20 cellular contexts compared by ENCODE assay signal in genomic region chr12:87827638-87828264, GRCh38.
DNase-seq lines count a peak whose midpoint lies in the region; FAIRE-seq and TF ChIP-seq lines count a peak whose summit lies in the region.
"Had no signal": no experiment of that assay in that cellular context is flagged by ENCODE, and none has a peak within 500 bp of the region (broad histone marks: within the 10 kb centered on the region; RNA-seq: fewer than 3 reads in every experiment).

No MANE protein-coding gene starts in this region.

- TF ChIP-seq CTCF in bronchial epithelial cell (IDR thresholded peaks at IDR 0.05; ENCODE audit: insufficient read depth, low read length, severe bottlenecking) (no peak), H9 (conservative IDR thresholded peaks at IDR 0.05) (no peak), GM10266 (IDR thresholded peaks at IDR 0.05; ENCODE audit: control insufficient read depth, insufficient read depth, low read depth, missing control alignments) (no peak)

- H2AK5ac ChIP-seq in H9 (ENCODE audit: insufficient read length, low read length), result no peak overlapping the region

- H3K27me3 ChIP-seq in bronchial epithelial cell (ENCODE audit: control insufficient read depth, insufficient read depth, low read length), result no peaks in the 10 kb centered on the region
- no peaks in the 10 kb centered on the region for H3K27me3 ChIP-seq in H9 (ENCODE audit: insufficient read depth, low read length)

- no peak overlapping the region for H2BK5ac ChIP-seq in H9 (ENCODE audit: insufficient read length, low read length)

- no peak overlapping the region; a peak in 1 of 7 replicates for H3K27ac Mint-ChIP-seq in H9
- H3K27ac Mint-ChIP-seq: activated naive CD4-positive, alpha-beta T cell treated with anti-CD3 and anti-CD28 coated beads, Interleukin-2, amount 50 U/mL, for 24 hours; stimulated activated memory B cell treated with anti-CD40 and anti-IgM and Interleukin-4, amounts not matched to agents 10 μg/mL and 1 μg/mL and 100 μg/mL, for 72 hours had no signal

- no peaks in the 10 kb centered on the region for H3K4me1 Mint-ChIP-seq in H9
- H3K4me1 Mint-ChIP-seq: activated naive CD4-positive, alpha-beta T cell treated with anti-CD3 and anti-CD28 coated beads, Interleukin-2, amount 50 U/mL, for 24 hours; stimulated activated memory B cell treated with anti-CD40 and anti-IgM and Interleukin-4, amounts not matched to agents 10 μg/mL and 1 μg/mL and 100 μg/mL, for 72 hours had no signal

- H3K9me3 ChIP-seq in H9 (ENCODE audit: control insufficient read depth, low read depth, low read length), result no peaks in the 10 kb centered on the region

- no peaks in the 10 kb centered on the region for H3K9me3 Mint-ChIP-seq in H9
- H3K9me3 Mint-ChIP-seq: activated naive CD4-positive, alpha-beta T cell treated with anti-CD3 and anti-CD28 coated beads, Interleukin-2, amount 50 U/mL, for 24 hours; stimulated activated memory B cell treated with anti-CD40 and anti-IgM and Interleukin-4, amounts not matched to agents 10 μg/mL and 1 μg/mL and 100 μg/mL, for 72 hours had no signal

- no peak overlapping the region for H2BK120ac ChIP-seq in H9 (ENCODE audit: low read depth, low read length, poor library complexity, severe bottlenecking)

- H2AFZ ChIP-seq in H9 (ENCODE audit: low read length), result no peak overlapping the region

- no peaks in the 10 kb centered on the region for H3K27me3 Mint-ChIP-seq in H9 (ENCODE audit: low read depth)

- no peak overlapping the region for H4K91ac ChIP-seq in H9 (ENCODE audit: insufficient read length, low read depth, low read length)

- H3K4me1 ChIP-seq in H9 (ENCODE audit: insufficient read depth, low read length), result no peaks in the 10 kb centered on the region

- H2BK12ac ChIP-seq in H9 (ENCODE audit: insufficient read length, low read depth, low read length), result no peak overlapping the region

- no peak overlapping the region for H3K18ac ChIP-seq in H9 (ENCODE audit: insufficient read length, low read depth, low read length)

- no peak overlapping the region for H4K8ac ChIP-seq in H9 (replicated peaks; ENCODE audit: insufficient read length, low read depth, low read length)

- no peaks in the 10 kb centered on the region for H3K79me2 ChIP-seq in H9 (ENCODE audit: insufficient read depth, low read length)

- H3K4me2 ChIP-seq in H9 (ENCODE audit: insufficient read depth, insufficient read length, low read length), result no peak overlapping the region

- no peak overlapping the region for H3K9ac ChIP-seq in H9 (ENCODE audit: extremely low read depth, insufficient read length, low read length)

- no peaks in the 10 kb centered on the region for H3K23me2 ChIP-seq in H9 (ENCODE audit: insufficient read length, low read depth, low read length, poor library complexity, severe bottlenecking)

- H3K56ac ChIP-seq in H9 (ENCODE audit: insufficient read length, low read depth, low read length), result no peak overlapping the region

- H3K14ac ChIP-seq in H9 (ENCODE audit: insufficient read depth, low read length), result no peak overlapping the region

- H3K4me3 Mint-ChIP-seq in H9, result no peak overlapping the region
- H3K4me3 Mint-ChIP-seq: activated naive CD4-positive, alpha-beta T cell treated with anti-CD3 and anti-CD28 coated beads, Interleukin-2, amount 50 U/mL, for 24 hours; stimulated activated memory B cell treated with anti-CD40 and anti-IgM and Interleukin-4, amounts not matched to agents 10 μg/mL and 1 μg/mL and 100 μg/mL, for 72 hours had no signal

- no peak overlapping the region for H3K23ac ChIP-seq in H9 (ENCODE audit: insufficient read length, low read depth, low read length)

- peak; percentile 23 for FAIRE-seq in bronchial epithelial cell (lab: Jason Lieb, UNC)
- FAIRE-seq: G401.6, GM18507 had no signal

- WGBS in H9 (ENCODE audit: extremely low coverage, insufficient read length, low lambda C conversion rate), result no CpG with 5 or more reads among the region's 2 CpGs

- H3K79me1 ChIP-seq in H9 (ENCODE audit: insufficient read depth, low read depth, low read length, poor library complexity, severe bottlenecking), result no peaks in the 10 kb centered on the region

- H4K5ac ChIP-seq in H9 (ENCODE audit: insufficient read length, low read depth, low read length), result no peak overlapping the region

- no peaks in the 10 kb centered on the region for H3K36me3 Mint-ChIP-seq in H9 (ENCODE audit: insufficient read depth in 1 of 3, low read depth in 3 of 3)
- H3K36me3 Mint-ChIP-seq: activated naive CD4-positive, alpha-beta T cell treated with anti-CD3 and anti-CD28 coated beads, Interleukin-2, amount 50 U/mL, for 24 hours; stimulated activated memory B cell treated with anti-CD40 and anti-IgM and Interleukin-4, amounts not matched to agents 10 μg/mL and 1 μg/mL and 100 μg/mL, for 72 hours had no signal

- H3K27ac ChIP-seq in H9 (ENCODE audit: insufficient read length, low read depth, low read length), result no peak overlapping the region
- H3K27ac ChIP-seq: coronary artery had no signal

- H4K20me1 ChIP-seq in H9 (ENCODE audit: control insufficient read depth, insufficient read depth, insufficient read length), result no peaks in the 10 kb centered on the region

- no peak overlapping the region for H2BK20ac ChIP-seq in H9 (ENCODE audit: low read depth, low read length, poor library complexity, severe bottlenecking)

- no peak overlapping the region for H3T11ph ChIP-seq in H9 (ENCODE audit: low read length)

- DNase-seq in AG20443 (ENCODE audit: low spot score), result peak; percentile 9
- DNase-seq in M059J (ENCODE audit: low read depth), result peak; percentile 87
- peak; percentile 97 for DNase-seq in bronchial epithelial cell (ENCODE audit: low read depth)
- peak; percentile 94 for DNase-seq in kidney tubule cell (ENCODE audit: low spot score)
- DNase-seq in HK-2 (ENCODE audit: unreplicated experiment), result no peak
- DNase-seq in H9, result no peak
- no peak for DNase-seq in foreskin melanocyte
- DNase-seq in GM10266 (ENCODE audit: extremely low spot score), result no peak
- DNase-seq: head of caudate nucleus; Karpas-422; left ventricle myocardium superior; NCI-H2029 treated with DMSO at 0.1 percent for 48 hours; nucleus accumbens; stimulated activated CD4-positive, alpha-beta T cell treated with anti-CD3 and anti-CD28 coated beads, Interleukin-2, amount 100 ng/mL, for 48 hours; T1000 had no signal

- no peaks in the 10 kb centered on the region for H3K36me3 ChIP-seq in bronchial epithelial cell (ENCODE audit: control insufficient read depth, insufficient read depth, low read length)

- H2BK15ac ChIP-seq in H9 (ENCODE audit: low read depth, low read length), result no peak overlapping the region

- H3K4me3 ChIP-seq in bronchial epithelial cell (ENCODE audit: low read depth, low read length), result no peak overlapping the region

- H3K4ac ChIP-seq in H9 (ENCODE audit: low read depth, low read length), result no peak overlapping the region

Comparison
In these comparisons a context has a peak if more than half of its experiments do, and no peak if none do; other contexts are left out.
1. DNase-seq: peak in AG20443 (single experiment), M059J (single experiment), bronchial epithelial cell (single experiment) and kidney tubule cell (single experiment); none in HK-2 (single experiment), H9 (single experiment), foreskin melanocyte (single experiment) and GM10266 (single experiment).